8 cellular contexts compared by ENCODE assay signal in the genomic region with DNA sequence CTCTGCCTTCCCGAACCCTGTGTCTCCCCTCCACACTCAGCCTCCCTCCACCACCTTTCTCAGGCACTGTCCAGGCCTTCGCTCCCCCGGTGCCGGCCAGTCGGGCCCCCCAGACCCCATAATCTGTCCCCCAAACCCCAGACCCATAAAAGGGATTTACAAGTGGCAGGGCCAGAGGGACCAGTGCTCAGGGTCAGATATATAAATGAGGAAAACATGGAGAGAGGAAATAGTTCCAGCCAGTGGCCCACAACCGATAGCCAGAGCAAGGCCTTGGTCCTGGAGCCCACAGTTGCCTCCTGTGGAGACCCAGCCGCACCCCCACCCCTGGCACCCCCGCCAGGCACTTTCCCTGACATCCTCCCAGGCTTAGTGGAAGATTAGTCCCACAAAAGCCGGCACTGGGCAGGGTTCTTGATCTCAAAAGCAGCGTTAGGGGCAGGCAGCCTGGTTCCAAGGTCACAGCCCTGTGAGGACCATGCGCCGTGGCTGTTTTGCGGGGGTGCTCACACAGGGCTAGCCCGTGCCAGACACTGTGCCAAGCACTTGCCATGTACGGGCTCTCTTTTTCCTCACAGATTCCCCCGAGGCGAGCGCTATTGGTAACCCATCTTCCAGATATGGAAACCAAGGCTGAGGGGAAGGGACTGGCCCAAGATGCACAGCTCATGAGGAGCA. TPM values are rescaled to one million over a fixed set of nuclear protein-coding genes. Genes with fewer than 3 reads are reported as not detected.
DNase-seq lines count a peak whose midpoint lies in the region; ATAC-seq and TF ChIP-seq lines count a peak whose summit lies in the region.

No MANE protein-coding gene starts in this region.

- no peak for TF ChIP-seq POLR2A in gastrocnemius medialis (IDR thresholded peaks at IDR 0.05)

- H3K36me3 Mint-ChIP-seq in activated CD8-positive, alpha-beta T cell treated with anti-CD3 and anti-CD28 coated beads for 36 hours (ENCODE audit: low read depth): peaks cover 1% of the 10 kb centered on the region
- H3K36me3 Mint-ChIP-seq in glutamatergic neuron (ENCODE audit: unreplicated experiment): no peaks in the 10 kb centered on the region

- H3K9me3 Mint-ChIP-seq in activated CD8-positive, alpha-beta T cell treated with anti-CD3 and anti-CD28 coated beads for 36 hours: no peaks in the 10 kb centered on the region
- peaks cover 8% of the 10 kb centered on the region for H3K9me3 Mint-ChIP-seq in glutamatergic neuron (ENCODE audit: unreplicated experiment)

- no peaks in the 10 kb centered on the region for H3K9me3 ChIP-seq in right atrium auricular region
- H3K9me3 ChIP-seq in gastrocnemius medialis: no peaks in the 10 kb centered on the region

- H3K36me3 ChIP-seq in H7 (replicated peaks; ENCODE audit: control insufficient read depth, insufficient read depth, low read length) (no peaks in the 10 kb centered on the region), right atrium auricular region (no peaks in the 10 kb centered on the region), gastrocnemius medialis (no peaks in the 10 kb centered on the region)

- intact Hi-C loops in activated CD8-positive, alpha-beta T cell treated with anti-CD3 and anti-CD28 coated beads for 36 hours (cut with micrococcal nuclease): no loop called here
- intact Hi-C loops in gastrocnemius medialis (cut with DNase I; ENCODE audit: low total_unique reads): loop anchor here (2.0 to 5.0 kb wide), 2 partner anchors 19 to 115 kb away; no protein-coding TSS in a partner anchor

- H3K4me1 Mint-ChIP-seq in activated CD8-positive, alpha-beta T cell treated with anti-CD3 and anti-CD28 coated beads for 36 hours (ENCODE audit: low read depth): peaks cover 2% of the 10 kb centered on the region
- H3K4me1 Mint-ChIP-seq in glutamatergic neuron (ENCODE audit: low read depth, unreplicated experiment): peaks cover 3% of the 10 kb centered on the region

- CTCF ChIA-PET in activated CD8-positive, alpha-beta T cell treated with anti-CD3 and anti-CD28 coated beads for 36 hours (lab: Charles Lee): interaction anchor here (0.6 to 1.5 kb wide), 2 partner anchors 31 to 96 kb away, joined by 3 to 4 read pairs; no protein-coding TSS in a partner anchor

- H3K4me1 ChIP-seq in right atrium auricular region (peaks cover 0 to 86% of the 10 kb centered on the region in 2 donors), gastrocnemius medialis (peaks cover 20 to 45% of the 10 kb centered on the region in 2 donors)

- DNase-seq in H7 (no peak), right atrium auricular region (ENCODE audit: low spot score) (no peak), gastrocnemius medialis (no peak), glutamatergic neuron (no peak), HuH-7 (ENCODE audit: low spot score) (no peak)
- no peak for DNase-seq in activated CD8-positive, alpha-beta T cell treated with anti-CD3 and anti-CD28 coated beads for 36 hours

- peaks cover 31% of the 10 kb centered on the region for H3K27me3 Mint-ChIP-seq in activated CD8-positive, alpha-beta T cell treated with anti-CD3 and anti-CD28 coated beads for 36 hours
- H3K27me3 Mint-ChIP-seq in glutamatergic neuron (ENCODE audit: unreplicated experiment): peaks cover 16% of the 10 kb centered on the region

- no peak for ATAC-seq in activated CD8-positive, alpha-beta T cell treated with anti-CD3 and anti-CD28 coated beads for 36 hours
- ATAC-seq in gastrocnemius medialis (no peak), HG03108 (IDR thresholded peaks at IDR 0.05; ENCODE audit: unreplicated experiment) (no peak), GM21423 (IDR thresholded peaks at IDR 0.05; ENCODE audit: unreplicated experiment) (no peak)

- no peak for TF ChIP-seq CTCF in activated CD8-positive, alpha-beta T cell treated with anti-CD3 and anti-CD28 coated beads for 36 hours (IDR thresholded peaks at IDR 0.05)
- TF ChIP-seq CTCF in right atrium auricular region (IDR thresholded peaks at IDR 0.05) (no peak), gastrocnemius medialis (IDR thresholded peaks at IDR 0.05 in 4 of 5, conservative IDR thresholded peaks at IDR 0.05 in 1 of 5) (no peak), glutamatergic neuron (IDR thresholded peaks at IDR 0.05; ENCODE audit: partially characterized antibody, unreplicated experiment) (no peak)

- POLR2A ChIA-PET in activated CD8-positive, alpha-beta T cell treated with anti-CD3 and anti-CD28 coated beads for 36 hours (lab: Charles Lee): interaction anchor here (1.3 kb wide), 1 partner anchor 20 kb away, joined by 5 read pairs; no protein-coding TSS in a partner anchor

- H3K27ac ChIP-seq in right atrium auricular region (peak overlapping the region; percentile 87 to 95), gastrocnemius medialis (peak overlapping the region; percentile 82 to 93 (median 86))

- peak overlapping the region; percentile 75 for H3K4me3 Mint-ChIP-seq in activated CD8-positive, alpha-beta T cell treated with anti-CD3 and anti-CD28 coated beads for 36 hours
- no peak overlapping the region for H3K4me3 Mint-ChIP-seq in glutamatergic neuron (ENCODE audit: unreplicated experiment)

- H3K4me3 ChIP-seq in H7 (ENCODE audit: insufficient read depth, low read depth, low read length): peak overlapping the region; percentile 65
- peak overlapping the region; percentile 54 to 56 for H3K4me3 ChIP-seq in right atrium auricular region
- H3K4me3 ChIP-seq in gastrocnemius medialis: peak overlapping the region; percentile 56 to 62 (median 59)

- H3K27me3 ChIP-seq in H7 (ENCODE audit: control insufficient read depth, insufficient read depth, low read length) (peaks cover 20% of the 10 kb centered on the region), right atrium auricular region (no peaks in the 10 kb centered on the region), gastrocnemius medialis (peaks cover 0 to 15% (median 6%) of the 10 kb centered on the region in 3 donors)

- in situ Hi-C loops in gastrocnemius medialis (cut with MboI; ENCODE audit: low sequenced_read_pairs in 4 of 4): no loop called here

- H3K27ac Mint-ChIP-seq in activated CD8-positive, alpha-beta T cell treated with anti-CD3 and anti-CD28 coated beads for 36 hours: no peak overlapping the region
- H3K27ac Mint-ChIP-seq in glutamatergic neuron (ENCODE audit: unreplicated experiment): no peak overlapping the region

RNA-seq across cellular contexts. Expression of gene PLXND1, which starts 1.1 kb away (rescaled TPM):
- 59.0 and 70.4 TPM in 2 replicates for total RNA-seq in H7 (2014; rRNA removed; shearing (Covaris generic))
- 10 to 100 TPM; 10.7 to 12.5 TPM for total RNA-seq in activated CD8-positive, alpha-beta T cell treated with anti-CD3 and anti-CD28 coated beads for 36 hours
- total RNA-seq in right atrium auricular region (10 to 100 TPM; 44.5 to 93.1 TPM), gastrocnemius medialis (10 to 100 TPM; 15.7 to 70.9 (median 19.9) TPM), glutamatergic neuron (ENCODE audit: unreplicated experiment) (72.2 TPM)
